ENCODE assay signal across 22 cellular contexts in genomic region chr2:220811115-220811514, GRCh38.
"Had no signal": no experiment of that assay in that cellular context is flagged by ENCODE, and none has a peak within 500 bp of the region (broad histone marks: within the 10 kb centered on the region; RNA-seq: fewer than 3 reads in every experiment).

No MANE protein-coding gene starts in this region.

- H3K9me3 Mint-ChIP-seq: activated naive CD4-positive, alpha-beta T cell treated with anti-CD3 and anti-CD28 coated beads, Interleukin-2, amount 50 U/mL, for 72 hours; endodermal cell; memory B cell had no signal

- H3K27me3 Mint-ChIP-seq: memory B cell; stimulated activated naive CD8-positive, alpha-beta T cell treated with anti-CD3 and anti-CD28 coated beads, Interleukin-15, Interleukin-2, amounts not matched to agents 100 ng/mL and 50 ng/mL, for 24 hours had no signal

- ATAC-seq: activated naive CD4-positive, alpha-beta T cell treated with anti-CD3 and anti-CD28 coated beads, Interleukin-2, amount 50 U/mL, for 72 hours; heart right ventricle; left cardiac atrium; pancreas; psoas muscle had no signal

- H3K4me3 ChIP-seq: ascending aorta, heart right ventricle, pancreas, psoas muscle, right atrium auricular region, transverse colon, uterus had no signal

- H3K27me3 ChIP-seq: ascending aorta, heart right ventricle, pancreas, right atrium auricular region, transverse colon, uterus had no signal

- H3K36me3 ChIP-seq: ascending aorta, heart right ventricle, pancreas, right atrium auricular region, transverse colon, uterus had no signal

- H3K4me1 ChIP-seq: ascending aorta, heart right ventricle, pancreas, psoas muscle, right atrium auricular region, transverse colon, uterus had no signal

- H3K4me1 Mint-ChIP-seq: endodermal cell, memory B cell, nephron had no signal

- H3K27ac Mint-ChIP-seq: activated naive CD4-positive, alpha-beta T cell treated with anti-CD3 and anti-CD28 coated beads, Interleukin-2, amount 50 U/mL, for 72 hours; endodermal cell; memory B cell; nephron; stimulated activated naive CD8-positive, alpha-beta T cell treated with anti-CD3 and anti-CD28 coated beads, Interleukin-15, Interleukin-2, amounts not matched to agents 100 ng/mL and 50 ng/mL, for 24 hours had no signal

- H3K4me3 Mint-ChIP-seq: endodermal cell; memory B cell; nephron; stimulated activated naive CD8-positive, alpha-beta T cell treated with anti-CD3 and anti-CD28 coated beads, Interleukin-15, Interleukin-2, amounts not matched to agents 100 ng/mL and 50 ng/mL, for 24 hours had no signal

- DNase-seq: activated CD4-positive, alpha-beta T cell treated with anti-CD3 and anti-CD28 coated beads for 1 hour; activated CD4-positive, alpha-beta T cell treated with anti-CD3 and anti-CD28 coated beads, Interleukin-2, amount 50 U/mL, for 1 hour; activated T-cell treated with anti-CD3 and anti-CD28 coated beads, Interleukin-2, amount 50 U/mL, for 1 hour; cortex of kidney; endodermal cell; heart right ventricle; islet precursor cell; left cardiac atrium; pancreas; psoas muscle; stimulated activated CD4-positive, alpha-beta T cell treated with anti-CD3 and anti-CD28 coated beads, Interleukin-12 subunit alpha, Interleukin-12 subunit beta, amount 100 ng/mL, for 4 hours; stimulated activated CD4-positive, alpha-beta T cell treated with anti-CD3 and anti-CD28 coated beads, Interleukin-4, amount 100 ng/mL, for 4 hours; substantia nigra; T-helper 9 cell; transverse colon; uterus had no signal

- H3K9me3 ChIP-seq: ascending aorta, heart right ventricle, pancreas, psoas muscle, right atrium auricular region, transverse colon, uterus had no signal

- FAIRE-seq: pancreas had no signal

- H3K27ac ChIP-seq: ascending aorta, heart right ventricle, pancreas, psoas muscle, right atrium auricular region, transverse colon, uterus had no signal

- H3K36me3 Mint-ChIP-seq: activated naive CD4-positive, alpha-beta T cell treated with anti-CD3 and anti-CD28 coated beads, Interleukin-2, amount 50 U/mL, for 72 hours; memory B cell had no signal
